ENCODE assay signal across 35 cellular contexts in genomic region chr6:115495184-115495583, GRCh38.
"Had no signal": no experiment of that assay in that cellular context is flagged by ENCODE, and none has a peak within 500 bp of the region (broad histone marks: within the 10 kb centered on the region; RNA-seq: fewer than 3 reads in every experiment).

No MANE protein-coding gene starts in this region.

- H3K9me3 ChIP-seq: MG63 had no signal

- DNase-seq: Karpas-422, Kasumi-1, MG63, MM.1S, MV-4-11, NCI-H1048, NCI-H1092, NCI-H1092 treated with DMSO at 0.1 percent for 48 hours, NCI-H1105, NCI-H1105 treated with DMSO at 0.1 percent for 48 hours, NCI-H1417, NCI-H1417 treated with DMSO at 0.1 percent for 48 hours, NCI-H1436, NCI-H1436 treated with DMSO at 0.1 percent for 48 hours, NCI-H146, NCI-H1694, NCI-H1694 treated with DMSO at 0.1 percent for 48 hours, NCI-H187, NCI-H187 treated with DMSO at 0.1 percent for 48 hours, NCI-H1930, NCI-H2029, NCI-H2029 treated with DMSO at 0.1 percent for 48 hours, NCI-H2081, NCI-H2081 treated with DMSO at 0.1 percent for 48 hours, NCI-H2107, NCI-H2171, NCI-H2171 treated with DMSO at 0.1 percent for 48 hours, NCI-H2227 treated with DMSO at 0.1 percent for 48 hours, NCI-H226, NCI-H345, NCI-H446, NCI-H446 treated with DMSO at 0.1 percent for 48 hours, NCI-H510A, NCI-H510A treated with DMSO at 0.1 percent for 48 hours, NCI-H524 had no signal

- H3K36me3 ChIP-seq: MG63 had no signal

- H3K4me3 ChIP-seq: MG63 had no signal

- H3K27me3 ChIP-seq: MG63 had no signal
